ENCODE assay signal across 1 cellular context in the genomic region with DNA sequence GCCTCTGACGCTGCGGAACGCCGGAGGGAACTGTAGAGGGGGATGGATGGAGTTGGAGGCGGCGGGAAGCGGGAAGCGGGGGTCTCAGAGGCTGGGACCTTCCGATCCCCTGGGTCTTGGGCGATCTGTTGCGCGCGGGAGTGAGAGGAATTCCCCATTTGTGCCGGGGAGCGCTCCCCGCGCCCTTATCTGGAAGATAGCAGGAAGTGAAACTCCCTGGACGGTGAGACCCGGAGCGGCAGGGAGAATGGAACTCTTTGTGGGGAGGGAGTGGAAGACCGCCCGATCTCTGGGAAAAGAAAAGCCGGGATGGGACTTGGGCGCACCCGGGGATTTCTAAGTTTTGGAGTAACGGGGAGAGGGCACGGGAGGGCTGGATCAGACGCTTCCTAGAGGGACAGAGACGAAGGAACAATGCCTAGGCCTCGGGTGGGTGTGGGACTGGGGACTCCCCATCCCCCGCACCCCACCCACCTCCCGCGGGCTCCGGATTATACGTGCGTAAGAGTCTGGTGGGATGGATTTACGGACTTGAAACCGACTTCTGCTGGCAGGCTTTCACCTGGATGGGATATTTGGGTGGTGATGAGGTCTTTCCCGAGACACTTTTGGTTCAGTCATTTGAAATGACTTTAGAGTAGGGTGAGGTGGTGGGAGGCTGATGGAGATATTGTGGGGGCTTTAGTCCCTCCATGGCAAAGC.
TF ChIP-seq lines count a peak whose summit lies in the region.

No MANE protein-coding gene starts in this region.

TF ChIP-seq in GM23338, 12 proteins besides CTCF, POLR2A, EP300 and RAD21:
- TF ChIP-seq, protein P1, sequence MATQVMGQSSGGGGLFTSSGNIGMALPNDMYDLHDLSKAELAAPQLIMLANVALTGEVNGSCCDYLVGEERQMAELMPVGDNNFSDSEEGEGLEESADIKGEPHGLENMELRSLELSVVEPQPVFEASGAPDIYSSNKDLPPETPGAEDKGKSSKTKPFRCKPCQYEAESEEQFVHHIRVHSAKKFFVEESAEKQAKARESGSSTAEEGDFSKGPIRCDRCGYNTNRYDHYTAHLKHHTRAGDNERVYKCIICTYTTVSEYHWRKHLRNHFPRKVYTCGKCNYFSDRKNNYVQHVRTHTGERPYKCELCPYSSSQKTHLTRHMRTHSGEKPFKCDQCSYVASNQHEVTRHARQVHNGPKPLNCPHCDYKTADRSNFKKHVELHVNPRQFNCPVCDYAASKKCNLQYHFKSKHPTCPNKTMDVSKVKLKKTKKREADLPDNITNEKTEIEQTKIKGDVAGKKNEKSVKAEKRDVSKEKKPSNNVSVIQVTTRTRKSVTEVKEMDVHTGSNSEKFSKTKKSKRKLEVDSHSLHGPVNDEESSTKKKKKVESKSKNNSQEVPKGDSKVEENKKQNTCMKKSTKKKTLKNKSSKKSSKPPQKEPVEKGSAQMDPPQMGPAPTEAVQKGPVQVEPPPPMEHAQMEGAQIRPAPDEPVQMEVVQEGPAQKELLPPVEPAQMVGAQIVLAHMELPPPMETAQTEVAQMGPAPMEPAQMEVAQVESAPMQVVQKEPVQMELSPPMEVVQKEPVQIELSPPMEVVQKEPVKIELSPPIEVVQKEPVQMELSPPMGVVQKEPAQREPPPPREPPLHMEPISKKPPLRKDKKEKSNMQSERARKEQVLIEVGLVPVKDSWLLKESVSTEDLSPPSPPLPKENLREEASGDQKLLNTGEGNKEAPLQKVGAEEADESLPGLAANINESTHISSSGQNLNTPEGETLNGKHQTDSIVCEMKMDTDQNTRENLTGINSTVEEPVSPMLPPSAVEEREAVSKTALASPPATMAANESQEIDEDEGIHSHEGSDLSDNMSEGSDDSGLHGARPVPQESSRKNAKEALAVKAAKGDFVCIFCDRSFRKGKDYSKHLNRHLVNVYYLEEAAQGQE (IDR thresholded peaks at IDR 0.05; ENCODE audit: unreplicated experiment), result no peak
- TF ChIP-seq JUNB (IDR thresholded peaks at IDR 0.05; ENCODE audit: unreplicated experiment) (no peak), CREB1 (CRISPR knock-in tag; IDR thresholded peaks at IDR 0.05; ENCODE audit: low read depth) (no peak), EZH2phosphoT487 (IDR thresholded peaks at IDR 0.05; ENCODE audit: unreplicated experiment) (no peak), ZNF331 (CRISPR knock-in tag; IDR thresholded peaks at IDR 0.05; ENCODE audit: low read depth) (no peak), STAT1 (IDR thresholded peaks at IDR 0.05; ENCODE audit: unreplicated experiment) (no peak)
- TF ChIP-seq, protein P2, sequence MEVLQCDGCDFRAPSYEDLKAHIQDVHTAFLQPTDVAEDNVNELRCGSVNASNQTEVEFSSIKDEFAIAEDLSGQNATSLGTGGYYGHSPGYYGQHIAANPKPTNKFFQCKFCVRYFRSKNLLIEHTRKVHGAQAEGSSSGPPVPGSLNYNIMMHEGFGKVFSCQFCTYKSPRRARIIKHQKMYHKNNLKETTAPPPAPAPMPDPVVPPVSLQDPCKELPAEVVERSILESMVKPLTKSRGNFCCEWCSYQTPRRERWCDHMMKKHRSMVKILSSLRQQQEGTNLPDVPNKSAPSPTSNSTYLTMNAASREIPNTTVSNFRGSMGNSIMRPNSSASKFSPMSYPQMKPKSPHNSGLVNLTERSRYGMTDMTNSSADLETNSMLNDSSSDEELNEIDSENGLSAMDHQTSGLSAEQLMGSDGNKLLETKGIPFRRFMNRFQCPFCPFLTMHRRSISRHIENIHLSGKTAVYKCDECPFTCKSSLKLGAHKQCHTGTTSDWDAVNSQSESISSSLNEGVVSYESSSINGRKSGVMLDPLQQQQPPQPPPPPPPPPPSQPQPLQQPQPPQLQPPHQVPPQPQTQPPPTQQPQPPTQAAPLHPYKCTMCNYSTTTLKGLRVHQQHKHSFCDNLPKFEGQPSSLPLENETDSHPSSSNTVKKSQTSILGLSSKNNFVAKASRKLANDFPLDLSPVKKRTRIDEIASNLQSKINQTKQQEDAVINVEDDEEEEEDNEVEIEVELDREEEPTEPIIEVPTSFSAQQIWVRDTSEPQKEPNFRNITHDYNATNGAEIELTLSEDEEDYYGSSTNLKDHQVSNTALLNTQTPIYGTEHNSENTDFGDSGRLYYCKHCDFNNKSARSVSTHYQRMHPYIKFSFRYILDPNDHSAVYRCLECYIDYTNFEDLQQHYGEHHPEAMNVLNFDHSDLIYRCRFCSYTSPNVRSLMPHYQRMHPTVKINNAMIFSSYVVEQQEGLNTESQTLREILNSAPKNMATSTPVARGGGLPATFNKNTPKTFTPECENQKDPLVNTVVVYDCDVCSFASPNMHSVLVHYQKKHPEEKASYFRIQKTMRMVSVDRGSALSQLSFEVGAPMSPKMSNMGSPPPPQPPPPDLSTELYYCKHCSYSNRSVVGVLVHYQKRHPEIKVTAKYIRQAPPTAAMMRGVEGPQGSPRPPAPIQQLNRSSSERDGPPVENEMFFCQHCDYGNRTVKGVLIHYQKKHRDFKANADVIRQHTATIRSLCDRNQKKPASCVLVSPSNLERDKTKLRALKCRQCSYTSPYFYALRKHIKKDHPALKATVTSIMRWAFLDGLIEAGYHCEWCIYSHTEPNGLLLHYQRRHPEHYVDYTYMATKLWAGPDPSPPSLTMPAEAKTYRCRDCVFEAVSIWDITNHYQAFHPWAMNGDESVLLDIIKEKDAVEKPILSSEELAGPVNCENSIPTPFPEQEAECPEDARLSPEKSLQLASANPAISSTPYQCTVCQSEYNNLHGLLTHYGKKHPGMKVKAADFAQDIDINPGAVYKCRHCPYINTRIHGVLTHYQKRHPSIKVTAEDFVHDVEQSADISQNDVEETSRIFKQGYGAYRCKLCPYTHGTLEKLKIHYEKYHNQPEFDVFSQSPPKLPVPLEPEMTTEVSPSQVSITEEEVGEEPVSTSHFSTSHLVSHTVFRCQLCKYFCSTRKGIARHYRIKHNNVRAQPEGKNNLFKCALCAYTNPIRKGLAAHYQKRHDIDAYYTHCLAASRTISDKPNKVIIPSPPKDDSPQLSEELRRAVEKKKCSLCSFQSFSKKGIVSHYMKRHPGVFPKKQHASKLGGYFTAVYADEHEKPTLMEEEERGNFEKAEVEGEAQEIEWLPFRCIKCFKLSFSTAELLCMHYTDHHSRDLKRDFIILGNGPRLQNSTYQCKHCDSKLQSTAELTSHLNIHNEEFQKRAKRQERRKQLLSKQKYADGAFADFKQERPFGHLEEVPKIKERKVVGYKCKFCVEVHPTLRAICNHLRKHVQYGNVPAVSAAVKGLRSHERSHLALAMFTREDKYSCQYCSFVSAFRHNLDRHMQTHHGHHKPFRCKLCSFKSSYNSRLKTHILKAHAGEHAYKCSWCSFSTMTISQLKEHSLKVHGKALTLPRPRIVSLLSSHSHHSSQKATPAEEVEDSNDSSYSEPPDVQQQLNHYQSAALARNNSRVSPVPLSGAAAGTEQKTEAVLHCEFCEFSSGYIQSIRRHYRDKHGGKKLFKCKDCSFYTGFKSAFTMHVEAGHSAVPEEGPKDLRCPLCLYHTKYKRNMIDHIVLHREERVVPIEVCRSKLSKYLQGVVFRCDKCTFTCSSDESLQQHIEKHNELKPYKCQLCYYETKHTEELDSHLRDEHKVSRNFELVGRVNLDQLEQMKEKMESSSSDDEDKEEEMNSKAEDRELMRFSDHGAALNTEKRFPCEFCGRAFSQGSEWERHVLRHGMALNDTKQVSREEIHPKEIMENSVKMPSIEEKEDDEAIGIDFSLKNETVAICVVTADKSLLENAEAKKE (CRISPR knock-in tag; IDR thresholded peaks at IDR 0.05), result no peak
